ENCODE assay signal across 32 cellular contexts in the genomic region with DNA sequence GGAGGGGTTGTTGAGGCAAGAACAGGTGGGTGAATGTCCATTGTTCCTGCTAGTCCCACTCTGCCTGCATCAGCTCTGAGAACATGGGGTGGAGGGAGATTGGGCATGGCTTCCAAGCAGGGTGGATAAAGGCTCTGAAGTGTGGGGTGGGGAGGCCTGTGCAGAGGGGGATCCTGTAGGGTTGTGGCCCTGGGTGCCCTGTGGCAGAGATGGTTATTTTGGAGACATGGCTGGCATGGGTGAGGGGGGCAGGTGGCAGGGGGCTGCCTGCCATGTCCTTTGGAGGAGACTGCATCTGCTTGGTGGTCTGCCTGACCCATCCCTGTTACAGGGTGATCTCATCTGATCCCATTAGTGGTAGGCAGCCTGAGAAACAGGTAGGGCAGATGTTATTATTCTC. TPM values are rescaled to one million over a fixed set of nuclear protein-coding genes. Genes with fewer than 3 reads are reported as not detected.
"Had no signal": no experiment of that assay in that cellular context is flagged by ENCODE, and none has a peak within 500 bp of the region (broad histone marks: within the 10 kb centered on the region; RNA-seq: fewer than 3 reads in every experiment).

No MANE protein-coding gene starts in this region.

- H3K36me3 Mint-ChIP-seq: stimulated activated memory B cell treated with anti-CD40 and anti-IgM and Interleukin-4, amounts not matched to agents 10 μg/mL and 1 μg/mL and 100 μg/mL, for 72 hours; type B pancreatic cell had no signal

- H3K4me3 Mint-ChIP-seq: memory B cell; mesothelial cell of epicardium; stimulated activated memory B cell treated with anti-CD40 and anti-IgM and Interleukin-4, amounts not matched to agents 10 μg/mL and 1 μg/mL and 100 μg/mL, for 72 hours had no signal

- H3K27ac ChIP-seq: epithelial cell of prostate, pancreas, right lobe of liver, testis, tibial artery had no signal

- H3K27ac Mint-ChIP-seq: memory B cell; mesothelial cell of epicardium; nephron progenitor cell; stimulated activated memory B cell treated with anti-CD40 and anti-IgM and Interleukin-4, amounts not matched to agents 10 μg/mL and 1 μg/mL and 100 μg/mL, for 72 hours; type B pancreatic cell had no signal

- H3K4me1 ChIP-seq: testis had no signal

- H3K36me3 ChIP-seq: pancreas, right lobe of liver, tibial artery had no signal

- H3K9me3 Mint-ChIP-seq: memory B cell; mesothelial cell of epicardium; stimulated activated memory B cell treated with anti-CD40 and anti-IgM and Interleukin-4, amounts not matched to agents 10 μg/mL and 1 μg/mL and 100 μg/mL, for 72 hours; type B pancreatic cell had no signal

- H3K4me2 ChIP-seq: smooth muscle cell had no signal

- H3K4me3 ChIP-seq: lung, mucosa of descending colon, smooth muscle cell had no signal

- ATAC-seq: gastrocnemius medialis; stimulated activated memory B cell treated with anti-CD40 and anti-IgM and Interleukin-4, amounts not matched to agents 10 μg/mL and 1 μg/mL and 100 μg/mL, for 72 hours had no signal

- DNase-seq: cerebellar nuclear complex; dorsolateral prefrontal cortex; effector CD4-positive, alpha-beta T cell; foreskin fibroblast; gastrocnemius medialis; head of caudate nucleus; kidney; mucosa of descending colon; naive B cell; nephron progenitor cell; occipital lobe; pancreas; right lobe of liver; stimulated activated CD4-positive, alpha-beta T cell treated with anti-CD3 and anti-CD28 coated beads, Interleukin-2, amount 100 ng/mL, for 24 hours; stimulated activated CD4-positive, alpha-beta T cell treated with anti-CD3 and anti-CD28 coated beads, Interleukin-4, amount 100 ng/mL, for 24 hours; stimulated activated naive CD8-positive, alpha-beta T cell treated with anti-CD3 and anti-CD28 coated beads, Interleukin-15, Interleukin-2, amounts not matched to agents 100 U/mL and 50 U/mL, for 24 hours; substantia nigra; testis; tibial artery had no signal

- H3K27me3 ChIP-seq: gastrocnemius medialis, right lobe of liver, testis had no signal

- H3K9me3 ChIP-seq: gastrocnemius medialis, mucosa of descending colon, pancreas, right lobe of liver, testis, tibial artery had no signal

RNA-seq across cellular contexts. Expression of a gene that starts 11.2 kb away (rescaled TPM):
- total RNA-seq: esophagus mucosa, glomerular endothelial cell, kidney, left lobe of liver, liver, lung, mesothelial cell of epicardium, mucosa of descending colon, occipital lobe, pancreas, posterior vena cava, right lobe of liver, smooth muscle cell had no signal
- polyA plus RNA-seq: liver, lung, smooth muscle cell, urinary bladder had no signal

RNA-seq across cellular contexts. Expression of a gene that starts 52.9 kb away (rescaled TPM):
- total RNA-seq: glomerular endothelial cell had no signal
